In the genomic region with DNA sequence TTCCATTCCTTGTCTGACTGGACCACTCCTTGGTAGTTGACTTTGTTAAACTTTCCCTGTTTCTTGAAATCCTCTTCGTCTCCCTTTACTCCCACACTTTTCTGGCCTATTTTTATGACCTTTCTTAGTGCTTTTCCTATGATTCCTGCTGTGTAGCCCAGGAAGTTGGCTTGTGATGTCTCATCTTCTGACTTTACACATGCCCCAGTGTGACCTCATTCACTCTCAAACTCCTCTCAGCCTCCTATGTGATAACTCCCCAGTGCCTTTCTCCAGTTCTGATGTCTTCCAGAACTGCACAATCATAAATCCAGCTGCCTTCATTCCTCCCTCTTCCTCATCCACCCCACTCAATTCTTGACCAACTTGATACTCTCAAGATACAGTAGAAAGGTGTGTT, we compare ENCODE assay signal across 24 cellular contexts.
A peak's percentile ranks its signal among the peaks of the same experiment; 100 is the strongest.
DNase-seq lines count a peak whose midpoint lies in the region; ATAC-seq and TF ChIP-seq lines count a peak whose summit lies in the region.
"Had no signal": no experiment of that assay in that cellular context is flagged by ENCODE, and none has a peak within 500 bp of the region (broad histone marks: within the 10 kb centered on the region; RNA-seq: fewer than 3 reads in every experiment).

No MANE protein-coding gene starts in this region.

- no peaks in the 10 kb centered on the region for H3K9me2 ChIP-seq in GM23248 (ENCODE audit: insufficient read depth)

- no peak for TF ChIP-seq CTCF in fibroblast of villous mesenchyme (IDR thresholded peaks at IDR 0.05; ENCODE audit: insufficient read depth, low read depth, low read length)
- TF ChIP-seq CTCF in uterus (IDR thresholded peaks at IDR 0.05): no peak
- TF ChIP-seq CTCF in gastroesophageal sphincter (IDR thresholded peaks at IDR 0.05): no peak
- TF ChIP-seq CTCF in foreskin keratinocyte (conservative IDR thresholded peaks at IDR 0.05): no peak

- TF ChIP-seq POLR2A in uterus (IDR thresholded peaks at IDR 0.05) (no peak), gastroesophageal sphincter (IDR thresholded peaks at IDR 0.05) (no peak)

- peak overlapping the region; percentile 5 for H3K4me2 ChIP-seq in GM23248 (ENCODE audit: unreplicated experiment)
- H3K4me2 ChIP-seq: BLaER1 treated with 17β-estradiol and CSF1 and Interleukin-3, amounts not matched to agents 10 nM and 100 nM had no signal

- WGBS in GM23248 (ENCODE audit: low coverage in 1 of 2, low lambda C conversion rate in 2 of 2, missing lambda C conversion rate in 2 of 2), 2 experiments: 4 to 8% methylated on average over 1 of the region's 1 CpG
- 47 to 86% methylated on average over 1 of the region's 1 CpG for WGBS in gastroesophageal sphincter (ENCODE audit: low coverage in 1 of 2), 2 donors

- no peaks in the 10 kb centered on the region for H3F3A ChIP-seq in GM23248 (ENCODE audit: insufficient read depth)

- H2AFZ ChIP-seq in GM23248: peak overlapping the region; percentile 77

- H3K36me3 ChIP-seq in GM23248 (ENCODE audit: low read depth) (no peaks in the 10 kb centered on the region), uterus (no peaks in the 10 kb centered on the region), gastroesophageal sphincter (no peaks in the 10 kb centered on the region)
- H3K36me3 ChIP-seq: BLaER1 treated with 17β-estradiol and CSF1 and Interleukin-3, amounts not matched to agents 10 nM and 100 nM; esophagus squamous epithelium; HAP-1; thyroid gland had no signal

- no peak for TF ChIP-seq EP300 in gastroesophageal sphincter (IDR thresholded peaks at IDR 0.05)

- in situ Hi-C loops in GM23248 (cut with MboI) (loop anchor here (25.0 kb wide), 1 partner anchor 570 kb away; no protein-coding TSS in a partner anchor), SK-MEL-5 (cut with HindIII; ENCODE audit: low pct_unique_long_range_greater_than_20kb, low sequenced_read_pairs) (no loop called here)

- no peak overlapping the region for H3K9ac ChIP-seq in GM23248
- H3K9ac ChIP-seq: BLaER1 treated with 17β-estradiol and CSF1 and Interleukin-3, amounts not matched to agents 10 nM and 100 nM had no signal

- intact Hi-C loops in uterus (cut with DNase I; ENCODE audit: low total_unique reads): no loop called here

- H3K79me2 ChIP-seq in GM23248 (ENCODE audit: insufficient read depth): no peaks in the 10 kb centered on the region

- H3K27me3 ChIP-seq in GM23248 (replicated peaks; ENCODE audit: insufficient read depth): no peaks in the 10 kb centered on the region
- H3K27me3 ChIP-seq in uterus: no peaks in the 10 kb centered on the region
- H3K27me3 ChIP-seq in gastroesophageal sphincter: no peaks in the 10 kb centered on the region
- H3K27me3 ChIP-seq in foreskin keratinocyte: no peaks in the 10 kb centered on the region
- H3K27me3 ChIP-seq: BLaER1 treated with 17β-estradiol and CSF1 and Interleukin-3, amounts not matched to agents 10 nM and 100 nM; esophagus squamous epithelium; thyroid gland had no signal

- H3K27ac ChIP-seq in GM23248: peak overlapping the region; percentile 48
- H3K27ac ChIP-seq in uterus: peak overlapping the region in 1 of 2 donors; percentile 18
- H3K27ac ChIP-seq in gastroesophageal sphincter: no peak overlapping the region
- no peak overlapping the region for H3K27ac ChIP-seq in foreskin keratinocyte
- H3K27ac ChIP-seq: BLaER1 treated with 17β-estradiol and CSF1 and Interleukin-3, amounts not matched to agents 10 nM and 100 nM; esophagus squamous epithelium; thyroid gland had no signal

- H3K4me1 ChIP-seq in GM23248 (ENCODE audit: insufficient read depth) (peaks cover 11% of the 10 kb centered on the region; the same call in 1 of the 2 replicates), uterus (no peaks in the 10 kb centered on the region), gastroesophageal sphincter (no peaks in the 10 kb centered on the region), foreskin keratinocyte (no peaks in the 10 kb centered on the region)
- H3K4me1 ChIP-seq: BLaER1 treated with 17β-estradiol and CSF1 and Interleukin-3, amounts not matched to agents 10 nM and 100 nM; esophagus squamous epithelium; HAP-1 had no signal

- H3K9me3 ChIP-seq in GM23248 (ENCODE audit: low read depth) (no peaks in the 10 kb centered on the region), uterus (no peaks in the 10 kb centered on the region), gastroesophageal sphincter (no peaks in the 10 kb centered on the region)
- H3K9me3 ChIP-seq: BLaER1 treated with 17β-estradiol and CSF1 and Interleukin-3, amounts not matched to agents 10 nM and 100 nM; esophagus squamous epithelium; HAP-1; thyroid gland had no signal

- DNase-seq in GM23248 (peak; percentile 77), SK-MEL-5 (ENCODE audit: low read depth, low spot score) (peak; percentile 92), fibroblast of villous mesenchyme (ENCODE audit: low read depth) (peak; percentile 45), uterus (peak; percentile 19 to 54), dermis blood vessel endothelial cell (no peak), foreskin keratinocyte (no peak)
- DNase-seq: activated CD4-positive, alpha-beta T cell treated with anti-CD3 and anti-CD28 coated beads, Interleukin-2, amount 10 ng/mL, durations not matched to agents 7 days and 5 days; activated CD8-positive, alpha-beta memory T cell treated with anti-CD3 and anti-CD28 coated beads, Interleukin-2, amount 50 U/mL, for 48 hours; activated gamma-delta T cell treated with Interleukin-2 at 50 U/mL for 16 hours; cerebellar nuclear complex; effector CD4-positive, alpha-beta T cell; esophagus squamous epithelium; hypothalamus; KG1; naive B cell; NCI-H1092; NCI-H2029; NCI-H510A; stimulated activated CD4-positive, alpha-beta T cell treated with anti-CD3 and anti-CD28 coated beads, Interleukin-1b, Interleukin-23, amount 100 ng/mL, for 48 hours; stimulated activated naive CD4-positive, alpha-beta T cell; thyroid gland had no signal

- H3K4me3 ChIP-seq in GM23248 (no peak overlapping the region), fibroblast of villous mesenchyme (ENCODE audit: low read depth, low read length) (no peak overlapping the region), uterus (no peak overlapping the region), gastroesophageal sphincter (no peak overlapping the region)
- H3K4me3 ChIP-seq: BLaER1 treated with 17β-estradiol and CSF1 and Interleukin-3, amounts not matched to agents 10 nM and 100 nM; esophagus squamous epithelium; HAP-1; thyroid gland had no signal

- ATAC-seq in gastroesophageal sphincter (no peak), foreskin keratinocyte (no peak)

- H4K20me1 ChIP-seq in GM23248 (ENCODE audit: insufficient read depth): no peaks in the 10 kb centered on the region
- H4K20me1 ChIP-seq: BLaER1 treated with 17β-estradiol and CSF1 and Interleukin-3, amounts not matched to agents 10 nM and 100 nM had no signal

Comparison
In these comparisons a context has a peak if more than half of its experiments do, and no peak if none do; other contexts are left out.
1. DNase-seq: peak in GM23248 (single experiment), SK-MEL-5 (single experiment), fibroblast of villous mesenchyme (single experiment) and uterus (2 of 2); none in dermis blood vessel endothelial cell (single experiment) and foreskin keratinocyte (0 of 2).